ENCODE assay signal across 13 cellular contexts in the genomic region with DNA sequence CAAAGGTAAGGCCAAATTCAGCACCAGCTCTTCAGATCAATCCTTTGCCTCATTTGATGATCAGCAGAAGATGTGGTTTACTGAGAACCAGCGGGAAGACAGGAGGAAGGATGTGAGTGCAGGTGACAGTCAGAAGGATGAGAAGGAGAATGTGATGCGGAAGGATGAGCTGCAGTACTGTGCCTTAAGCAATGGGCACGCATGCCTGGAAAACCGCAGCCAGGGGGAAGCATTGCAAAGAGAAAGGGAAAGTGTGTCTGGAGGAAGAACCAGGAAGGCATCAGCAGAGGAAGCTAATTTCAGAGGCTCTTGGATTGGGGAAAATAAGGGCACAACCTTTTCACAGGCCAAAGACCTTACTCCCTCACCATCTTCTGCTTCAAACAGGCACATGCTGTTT. TPM values are rescaled to one million over a fixed set of nuclear protein-coding genes. Genes with fewer than 3 reads are reported as not detected.
A peak's percentile ranks its signal among the peaks of the same experiment; 100 is the strongest.
DNase-seq lines count a peak whose midpoint lies in the region; ATAC-seq and TF ChIP-seq lines count a peak whose summit lies in the region.
"Had no signal": no experiment of that assay in that cellular context is flagged by ENCODE, and none has a peak within 500 bp of the region (broad histone marks: within the 10 kb centered on the region; RNA-seq: fewer than 3 reads in every experiment).

No MANE protein-coding gene starts in this region.

- peaks cover 39% of the 10 kb centered on the region for H3K27me3 ChIP-seq in A673 (replicated peaks; ENCODE audit: insufficient read depth, low read depth, low read length, poor library complexity)
- no peaks in the 10 kb centered on the region for H3K27me3 ChIP-seq in esophagus muscularis mucosa

- intact Hi-C loops in A673 (cut with micrococcal nuclease; ENCODE audit: unreplicated experiment): no loop called here
- intact Hi-C loops in esophagus muscularis mucosa (cut with DNase I): no loop called here

- 72% methylated on average over 4 of the region's 4 CpGs for WGBS in esophagus muscularis mucosa

- no peak for ATAC-seq in GM19351 (IDR thresholded peaks at IDR 0.05; ENCODE audit: unreplicated experiment)

- no peak for TF ChIP-seq POLR2A in esophagus muscularis mucosa (IDR thresholded peaks at IDR 0.05; ENCODE audit: low read depth)

- CTCF ChIA-PET in A673 (lab: Charles Lee): no interaction called here

- H3K9me3 ChIP-seq in A673 (ENCODE audit: low read depth, low read length, poor library complexity, severe bottlenecking) (no peaks in the 10 kb centered on the region), esophagus muscularis mucosa (no peaks in the 10 kb centered on the region)

- no peak for TF ChIP-seq EP300 in esophagus muscularis mucosa (IDR thresholded peaks at IDR 0.05)

- POLR2A ChIA-PET in A673 (lab: Charles Lee; ENCODE audit: low non-redundant PET): no interaction called here

- no peak overlapping the region for H3K4me3 ChIP-seq in A673 (ENCODE audit: low read depth, low read length, poor library complexity, severe bottlenecking)
- no peak overlapping the region for H3K4me3 ChIP-seq in esophagus muscularis mucosa

- DNase-seq in A673 (ENCODE audit: low spot score) (peak; percentile 10), ELR (ENCODE audit: low read depth) (peak; percentile 27), OCI-M1 (lab: John Stamatoyannopoulos, UW) (peak; percentile 10), esophagus muscularis mucosa (ENCODE audit: extremely low spot score) (peak; percentile 90), HuH-7.5 (ENCODE audit: low spot score) (no peak), T-helper 9 cell (no peak)
- DNase-seq in stimulated activated CD4-positive, alpha-beta T cell treated with anti-CD3 and anti-CD28 coated beads, Interleukin-4, amount 100 ng/mL, for 1 hour: no peak
- DNase-seq: activated CD4-positive, alpha-beta T cell treated with anti-CD3 and anti-CD28 coated beads, Interleukin-2, amount 10 ng/mL, durations not matched to agents 24 days and 14 days; NCI-H1105; NCI-H526; SW 1271 had no signal

- no TSS peak for BruUV-seq in A673 (replicated peaks; lab: Mats Ljungman, UMichigan)

- H3K36me3 ChIP-seq in A673 (ENCODE audit: insufficient read depth, low read length, poor library complexity, severe bottlenecking): no peaks in the 10 kb centered on the region
- H3K36me3 ChIP-seq in esophagus muscularis mucosa: peaks cover 0 to 31% (median 0%) of the 10 kb centered on the region in 4 donors

- H3K27ac ChIP-seq in A673 (ENCODE audit: low read depth, low read length, poor library complexity, severe bottlenecking): no peak overlapping the region
- H3K27ac ChIP-seq in esophagus muscularis mucosa (replicated peaks in 1 of 4): no peak overlapping the region
- H3K27ac ChIP-seq: epithelial cell of prostate had no signal

- TF ChIP-seq CTCF in A673 (conservative IDR thresholded peaks at IDR 0.05; ENCODE audit: low read depth, low read length) (0 out of 2 replicates have a peak, but pooled peaks have one; percentile 25), esophagus muscularis mucosa (IDR thresholded peaks at IDR 0.05) (no peak)

- H3K4me1 ChIP-seq in A673 (ENCODE audit: insufficient read depth, low read length, poor library complexity, severe bottlenecking) (no peaks in the 10 kb centered on the region), esophagus muscularis mucosa (peaks cover 0 to 5% (median 0%) of the 10 kb centered on the region in 4 donors)

RNA-seq across cellular contexts. Expression of gene C10orf71, which starts 25.7 kb away (rescaled TPM):
- total RNA-seq in A673 (2021) (not detected in 2 replicates), esophagus muscularis mucosa (under 1 TPM in 2 of 4 donors, not detected in 2; 0.06 to 0.42 TPM)
- total RNA-seq: activated CD4-positive, alpha-beta T cell treated with anti-CD3 and anti-CD28 coated beads, Interleukin-2, amount 10 ng/mL, durations not matched to agents 24 days and 14 days had no signal

Comparison
In these comparisons a context has a peak if more than half of its experiments do, and no peak if none do; other contexts are left out.
1. DNase-seq: peak in A673 (single experiment), ELR (single experiment), OCI-M1 (single experiment) and esophagus muscularis mucosa (single experiment); none in stimulated activated CD4-positive, alpha-beta T cell treated with anti-CD3 and anti-CD28 coated beads, Interleukin-4, amount 100 ng/mL, for 1 hour (single experiment), HuH-7.5 (single experiment) and T-helper 9 cell (single experiment).